In the genomic region with DNA sequence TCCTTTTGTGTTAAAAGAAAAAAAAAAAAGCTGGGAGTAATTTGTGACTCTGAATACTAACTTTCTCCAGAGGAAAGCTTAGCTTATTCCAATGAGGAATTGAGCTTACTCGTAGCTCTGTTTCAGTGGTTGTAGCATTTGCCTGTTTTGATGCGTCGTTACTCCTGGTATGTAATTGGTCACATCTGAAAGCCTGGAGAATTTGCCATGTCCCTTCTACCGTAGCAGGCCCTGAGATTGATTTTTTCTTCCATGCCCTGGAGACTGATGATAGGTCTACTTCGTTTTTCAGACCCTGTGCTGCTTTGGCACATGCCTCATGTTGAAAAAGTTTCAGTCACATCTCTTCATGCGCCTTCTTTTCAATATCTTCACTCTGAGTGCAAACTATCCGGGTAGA, we compare ENCODE assay signal across 28 cellular contexts.
"Had no signal": no experiment of that assay in that cellular context is flagged by ENCODE, and none has a peak within 500 bp of the region (broad histone marks: within the 10 kb centered on the region; RNA-seq: fewer than 3 reads in every experiment).

No MANE protein-coding gene starts in this region.

- DNase-seq: activated CD4-positive, alpha-beta T cell treated with anti-CD3 and anti-CD28 coated beads for 4 hours; activated CD4-positive, alpha-beta T cell treated with anti-CD3 and anti-CD28 coated beads, Interleukin-2, amount 50 U/mL, for 4 hours; activated CD8-positive, alpha-beta memory T cell treated with anti-CD3 and anti-CD28 coated beads for 24 hours; activated effector memory CD4-positive, alpha-beta T cell treated with anti-CD3 and anti-CD28 coated beads, Interleukin-2, amount 50 U/mL, for 16 hours; activated naive CD4-positive, alpha-beta T cell treated with anti-CD3 and anti-CD28 coated beads for 36 hours; activated naive CD8-positive, alpha-beta T cell treated with anti-CD3 and anti-CD28 coated beads for 36 hours; adrenal gland; aorta; body of pancreas; effector memory CD8-positive, alpha-beta T cell; foreskin keratinocyte; heart left ventricle; hypothalamus; immature natural killer cell; left ventricle myocardium inferior; ovary; retina; stimulated activated CD4-positive, alpha-beta T cell treated with anti-CD3 and anti-CD28 coated beads, Interleukin-15, amount 100 ng/mL, for 24 hours; stimulated activated CD4-positive, alpha-beta T cell treated with anti-CD3 and anti-CD28 coated beads, Interleukin-2, amount 100 ng/mL, for 24 hours; stimulated activated naive B cell treated with anti-CD40 and anti-IgM and Interleukin-4, amounts not matched to agents 10 μg/mL and 1 μg/mL and 100 μg/mL, for 72 hours; stomach; T-helper 9 cell; thyroid gland; upper lobe of right lung had no signal

- H3K27ac ChIP-seq: adrenal gland, body of pancreas, coronary artery, foreskin keratinocyte, heart left ventricle, left ventricle myocardium inferior, ovary, stomach, thyroid gland, upper lobe of right lung, VCaP had no signal

- H3K4me3 ChIP-seq: adrenal gland, body of pancreas, coronary artery, heart left ventricle, left ventricle myocardium inferior, lung, ovary, stomach, thyroid gland, upper lobe of right lung had no signal

- H3K4me1 ChIP-seq: adrenal gland, body of pancreas, foreskin keratinocyte, heart left ventricle, left ventricle myocardium inferior, stomach, thyroid gland, upper lobe of right lung had no signal

- H3K9me3 ChIP-seq: adrenal gland, body of pancreas, heart left ventricle, ovary, stomach, thyroid gland, upper lobe of right lung had no signal

- ATAC-seq: body of pancreas; effector memory CD8-positive, alpha-beta T cell; esophagus mucosa; foreskin keratinocyte; heart left ventricle; stimulated activated naive B cell treated with anti-CD40 and anti-IgM and Interleukin-4, amounts not matched to agents 10 μg/mL and 1 μg/mL and 100 μg/mL, for 72 hours; upper lobe of right lung had no signal

- H3K27me3 ChIP-seq: adrenal gland, body of pancreas, foreskin keratinocyte, heart left ventricle, ovary, stomach, thyroid gland had no signal

- H3K36me3 ChIP-seq: adrenal gland, heart left ventricle, left ventricle myocardium inferior, ovary, stomach, thyroid gland, upper lobe of right lung had no signal
